ENCODE assay signal across 1 cellular context in the genomic region with DNA sequence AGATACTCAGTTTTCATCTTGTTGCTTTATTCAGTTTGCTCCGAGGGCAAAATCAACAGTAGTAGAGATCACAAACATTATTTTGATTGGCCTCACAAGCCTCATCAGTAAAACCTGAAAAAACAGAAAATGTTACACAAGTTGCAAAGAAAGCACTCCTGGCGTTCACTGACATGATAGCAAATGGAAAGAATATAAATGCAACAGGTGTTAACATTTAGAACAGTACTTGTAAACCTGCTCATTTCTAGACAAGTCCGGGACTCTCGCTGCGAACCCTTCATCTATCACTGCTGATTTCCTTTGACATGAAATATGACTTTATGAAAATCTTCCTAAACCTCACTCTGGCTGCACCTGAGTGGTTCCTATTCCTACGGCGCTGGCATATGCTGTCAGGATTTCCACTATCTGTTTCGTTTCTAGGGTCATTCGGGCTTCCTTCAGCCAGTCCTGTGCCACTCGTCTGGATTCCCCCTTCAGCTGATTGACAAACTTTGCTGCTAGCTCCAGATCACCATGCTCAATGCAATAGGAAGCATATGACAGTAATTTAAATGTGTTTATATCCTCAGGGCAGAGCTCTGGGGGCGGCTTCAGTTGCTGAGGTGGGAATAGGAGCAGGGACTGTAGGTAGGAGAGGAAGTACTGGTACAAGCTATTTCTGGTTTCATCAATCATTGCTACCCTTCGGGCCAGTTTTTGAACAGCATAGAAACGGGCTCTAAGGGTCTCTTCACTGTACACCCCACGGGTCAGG.
TF ChIP-seq lines count a peak whose summit lies in the region.

No MANE protein-coding gene starts in this region.

TF ChIP-seq in GM23338, 12 proteins besides CTCF, POLR2A, EP300 and RAD21:
- TF ChIP-seq ZNF114 (CRISPR knock-in tag; IDR thresholded peaks at IDR 0.05) (no peak), POLR2AphosphoS5 (IDR thresholded peaks at IDR 0.05; ENCODE audit: low read depth) (no peak), ZNF331 (CRISPR knock-in tag; IDR thresholded peaks at IDR 0.05; ENCODE audit: low read depth) (no peak), STAT1 (IDR thresholded peaks at IDR 0.05; ENCODE audit: unreplicated experiment) (no peak), CREB1 (CRISPR knock-in tag; IDR thresholded peaks at IDR 0.05; ENCODE audit: low read depth) (no peak), EZH2 (IDR thresholded peaks at IDR 0.05; ENCODE audit: low read depth, unreplicated experiment) (no peak), JUNB (IDR thresholded peaks at IDR 0.05; ENCODE audit: unreplicated experiment) (no peak), NANOG (IDR thresholded peaks at IDR 0.05; ENCODE audit: borderline replicate concordance) (no peak), EZH2phosphoT487 (IDR thresholded peaks at IDR 0.05; ENCODE audit: unreplicated experiment) (no peak)
- TF ChIP-seq, protein P1, sequence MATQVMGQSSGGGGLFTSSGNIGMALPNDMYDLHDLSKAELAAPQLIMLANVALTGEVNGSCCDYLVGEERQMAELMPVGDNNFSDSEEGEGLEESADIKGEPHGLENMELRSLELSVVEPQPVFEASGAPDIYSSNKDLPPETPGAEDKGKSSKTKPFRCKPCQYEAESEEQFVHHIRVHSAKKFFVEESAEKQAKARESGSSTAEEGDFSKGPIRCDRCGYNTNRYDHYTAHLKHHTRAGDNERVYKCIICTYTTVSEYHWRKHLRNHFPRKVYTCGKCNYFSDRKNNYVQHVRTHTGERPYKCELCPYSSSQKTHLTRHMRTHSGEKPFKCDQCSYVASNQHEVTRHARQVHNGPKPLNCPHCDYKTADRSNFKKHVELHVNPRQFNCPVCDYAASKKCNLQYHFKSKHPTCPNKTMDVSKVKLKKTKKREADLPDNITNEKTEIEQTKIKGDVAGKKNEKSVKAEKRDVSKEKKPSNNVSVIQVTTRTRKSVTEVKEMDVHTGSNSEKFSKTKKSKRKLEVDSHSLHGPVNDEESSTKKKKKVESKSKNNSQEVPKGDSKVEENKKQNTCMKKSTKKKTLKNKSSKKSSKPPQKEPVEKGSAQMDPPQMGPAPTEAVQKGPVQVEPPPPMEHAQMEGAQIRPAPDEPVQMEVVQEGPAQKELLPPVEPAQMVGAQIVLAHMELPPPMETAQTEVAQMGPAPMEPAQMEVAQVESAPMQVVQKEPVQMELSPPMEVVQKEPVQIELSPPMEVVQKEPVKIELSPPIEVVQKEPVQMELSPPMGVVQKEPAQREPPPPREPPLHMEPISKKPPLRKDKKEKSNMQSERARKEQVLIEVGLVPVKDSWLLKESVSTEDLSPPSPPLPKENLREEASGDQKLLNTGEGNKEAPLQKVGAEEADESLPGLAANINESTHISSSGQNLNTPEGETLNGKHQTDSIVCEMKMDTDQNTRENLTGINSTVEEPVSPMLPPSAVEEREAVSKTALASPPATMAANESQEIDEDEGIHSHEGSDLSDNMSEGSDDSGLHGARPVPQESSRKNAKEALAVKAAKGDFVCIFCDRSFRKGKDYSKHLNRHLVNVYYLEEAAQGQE (IDR thresholded peaks at IDR 0.05; ENCODE audit: unreplicated experiment) = no peak
- TF ChIP-seq, protein P2, sequence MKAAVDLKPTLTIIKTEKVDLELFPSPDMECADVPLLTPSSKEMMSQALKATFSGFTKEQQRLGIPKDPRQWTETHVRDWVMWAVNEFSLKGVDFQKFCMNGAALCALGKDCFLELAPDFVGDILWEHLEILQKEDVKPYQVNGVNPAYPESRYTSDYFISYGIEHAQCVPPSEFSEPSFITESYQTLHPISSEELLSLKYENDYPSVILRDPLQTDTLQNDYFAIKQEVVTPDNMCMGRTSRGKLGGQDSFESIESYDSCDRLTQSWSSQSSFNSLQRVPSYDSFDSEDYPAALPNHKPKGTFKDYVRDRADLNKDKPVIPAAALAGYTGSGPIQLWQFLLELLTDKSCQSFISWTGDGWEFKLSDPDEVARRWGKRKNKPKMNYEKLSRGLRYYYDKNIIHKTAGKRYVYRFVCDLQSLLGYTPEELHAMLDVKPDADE (IDR thresholded peaks at IDR 0.05) = no peak
- TF ChIP-seq, protein P3, sequence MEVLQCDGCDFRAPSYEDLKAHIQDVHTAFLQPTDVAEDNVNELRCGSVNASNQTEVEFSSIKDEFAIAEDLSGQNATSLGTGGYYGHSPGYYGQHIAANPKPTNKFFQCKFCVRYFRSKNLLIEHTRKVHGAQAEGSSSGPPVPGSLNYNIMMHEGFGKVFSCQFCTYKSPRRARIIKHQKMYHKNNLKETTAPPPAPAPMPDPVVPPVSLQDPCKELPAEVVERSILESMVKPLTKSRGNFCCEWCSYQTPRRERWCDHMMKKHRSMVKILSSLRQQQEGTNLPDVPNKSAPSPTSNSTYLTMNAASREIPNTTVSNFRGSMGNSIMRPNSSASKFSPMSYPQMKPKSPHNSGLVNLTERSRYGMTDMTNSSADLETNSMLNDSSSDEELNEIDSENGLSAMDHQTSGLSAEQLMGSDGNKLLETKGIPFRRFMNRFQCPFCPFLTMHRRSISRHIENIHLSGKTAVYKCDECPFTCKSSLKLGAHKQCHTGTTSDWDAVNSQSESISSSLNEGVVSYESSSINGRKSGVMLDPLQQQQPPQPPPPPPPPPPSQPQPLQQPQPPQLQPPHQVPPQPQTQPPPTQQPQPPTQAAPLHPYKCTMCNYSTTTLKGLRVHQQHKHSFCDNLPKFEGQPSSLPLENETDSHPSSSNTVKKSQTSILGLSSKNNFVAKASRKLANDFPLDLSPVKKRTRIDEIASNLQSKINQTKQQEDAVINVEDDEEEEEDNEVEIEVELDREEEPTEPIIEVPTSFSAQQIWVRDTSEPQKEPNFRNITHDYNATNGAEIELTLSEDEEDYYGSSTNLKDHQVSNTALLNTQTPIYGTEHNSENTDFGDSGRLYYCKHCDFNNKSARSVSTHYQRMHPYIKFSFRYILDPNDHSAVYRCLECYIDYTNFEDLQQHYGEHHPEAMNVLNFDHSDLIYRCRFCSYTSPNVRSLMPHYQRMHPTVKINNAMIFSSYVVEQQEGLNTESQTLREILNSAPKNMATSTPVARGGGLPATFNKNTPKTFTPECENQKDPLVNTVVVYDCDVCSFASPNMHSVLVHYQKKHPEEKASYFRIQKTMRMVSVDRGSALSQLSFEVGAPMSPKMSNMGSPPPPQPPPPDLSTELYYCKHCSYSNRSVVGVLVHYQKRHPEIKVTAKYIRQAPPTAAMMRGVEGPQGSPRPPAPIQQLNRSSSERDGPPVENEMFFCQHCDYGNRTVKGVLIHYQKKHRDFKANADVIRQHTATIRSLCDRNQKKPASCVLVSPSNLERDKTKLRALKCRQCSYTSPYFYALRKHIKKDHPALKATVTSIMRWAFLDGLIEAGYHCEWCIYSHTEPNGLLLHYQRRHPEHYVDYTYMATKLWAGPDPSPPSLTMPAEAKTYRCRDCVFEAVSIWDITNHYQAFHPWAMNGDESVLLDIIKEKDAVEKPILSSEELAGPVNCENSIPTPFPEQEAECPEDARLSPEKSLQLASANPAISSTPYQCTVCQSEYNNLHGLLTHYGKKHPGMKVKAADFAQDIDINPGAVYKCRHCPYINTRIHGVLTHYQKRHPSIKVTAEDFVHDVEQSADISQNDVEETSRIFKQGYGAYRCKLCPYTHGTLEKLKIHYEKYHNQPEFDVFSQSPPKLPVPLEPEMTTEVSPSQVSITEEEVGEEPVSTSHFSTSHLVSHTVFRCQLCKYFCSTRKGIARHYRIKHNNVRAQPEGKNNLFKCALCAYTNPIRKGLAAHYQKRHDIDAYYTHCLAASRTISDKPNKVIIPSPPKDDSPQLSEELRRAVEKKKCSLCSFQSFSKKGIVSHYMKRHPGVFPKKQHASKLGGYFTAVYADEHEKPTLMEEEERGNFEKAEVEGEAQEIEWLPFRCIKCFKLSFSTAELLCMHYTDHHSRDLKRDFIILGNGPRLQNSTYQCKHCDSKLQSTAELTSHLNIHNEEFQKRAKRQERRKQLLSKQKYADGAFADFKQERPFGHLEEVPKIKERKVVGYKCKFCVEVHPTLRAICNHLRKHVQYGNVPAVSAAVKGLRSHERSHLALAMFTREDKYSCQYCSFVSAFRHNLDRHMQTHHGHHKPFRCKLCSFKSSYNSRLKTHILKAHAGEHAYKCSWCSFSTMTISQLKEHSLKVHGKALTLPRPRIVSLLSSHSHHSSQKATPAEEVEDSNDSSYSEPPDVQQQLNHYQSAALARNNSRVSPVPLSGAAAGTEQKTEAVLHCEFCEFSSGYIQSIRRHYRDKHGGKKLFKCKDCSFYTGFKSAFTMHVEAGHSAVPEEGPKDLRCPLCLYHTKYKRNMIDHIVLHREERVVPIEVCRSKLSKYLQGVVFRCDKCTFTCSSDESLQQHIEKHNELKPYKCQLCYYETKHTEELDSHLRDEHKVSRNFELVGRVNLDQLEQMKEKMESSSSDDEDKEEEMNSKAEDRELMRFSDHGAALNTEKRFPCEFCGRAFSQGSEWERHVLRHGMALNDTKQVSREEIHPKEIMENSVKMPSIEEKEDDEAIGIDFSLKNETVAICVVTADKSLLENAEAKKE (CRISPR knock-in tag; IDR thresholded peaks at IDR 0.05) = no peak
